Comparison of ENCODE assay signal across 8 cellular contexts in the genomic region with DNA sequence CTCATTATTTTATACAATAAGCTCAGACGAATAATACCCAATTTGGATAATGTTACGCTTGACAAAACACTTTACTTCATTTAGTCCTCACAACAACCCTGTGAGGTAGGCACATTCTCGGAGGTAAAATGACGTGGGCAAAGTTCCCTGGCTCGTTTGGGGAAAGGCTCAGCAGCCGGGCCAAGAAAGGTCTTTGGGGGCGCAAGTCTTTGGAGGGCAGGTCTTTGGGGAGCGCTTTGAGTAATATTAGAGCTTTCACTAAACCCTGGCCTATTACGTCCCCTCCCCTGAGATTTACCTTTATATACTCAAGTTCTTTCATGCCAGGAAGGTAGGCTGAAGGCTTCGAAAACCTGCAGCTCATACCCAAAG. TPM values are rescaled to one million over a fixed set of nuclear protein-coding genes. Genes with fewer than 3 reads are reported as not detected.
A peak's percentile ranks its signal among the peaks of the same experiment; 100 is the strongest.
DNase-seq lines count a peak whose midpoint lies in the region; ATAC-seq and TF ChIP-seq lines count a peak whose summit lies in the region.

No MANE protein-coding gene starts in this region.

- CTCF ChIA-PET in activated naive CD4-positive, alpha-beta T cell treated with anti-CD3 and anti-CD28 coated beads for 36 hours (lab: Charles Lee), result interaction anchor here (0.9 to 1.4 kb wide), 2 partner anchors 18 to 676 kb away, joined by 3 read pairs; no protein-coding TSS in a partner anchor

- no peaks in the 10 kb centered on the region for H3K9me3 ChIP-seq in T-helper 17 cell (ENCODE audit: control insufficient read depth, low read length, poor library complexity, severe bottlenecking)

- H3K4me3 Mint-ChIP-seq in activated naive CD4-positive, alpha-beta T cell treated with anti-CD3 and anti-CD28 coated beads for 36 hours, result peak overlapping the region; percentile 96
- H3K4me3 Mint-ChIP-seq in T-helper 17 cell (peak overlapping the region; percentile 95), progenitor cell of endocrine pancreas (ENCODE audit: low read depth) (peak overlapping the region; percentile 97)

- no peaks in the 10 kb centered on the region for H3K27me3 Mint-ChIP-seq in activated naive CD4-positive, alpha-beta T cell treated with anti-CD3 and anti-CD28 coated beads for 36 hours (ENCODE audit: low read depth)
- H3K27me3 Mint-ChIP-seq in T-helper 17 cell, result no peaks in the 10 kb centered on the region
- H3K27me3 Mint-ChIP-seq in progenitor cell of endocrine pancreas, result no peaks in the 10 kb centered on the region

- H3K9me3 Mint-ChIP-seq in activated naive CD4-positive, alpha-beta T cell treated with anti-CD3 and anti-CD28 coated beads for 36 hours, result no peaks in the 10 kb centered on the region
- no peaks in the 10 kb centered on the region for H3K9me3 Mint-ChIP-seq in progenitor cell of endocrine pancreas (ENCODE audit: low read depth)

- intact Hi-C loops in activated naive CD4-positive, alpha-beta T cell treated with anti-CD3 and anti-CD28 coated beads for 36 hours (cut with micrococcal nuclease), result loop anchor here (1.0 to 5.0 kb wide), 6 partner anchors 13 to 523 kb away; partner anchors contain the start of gene FOSL2

- H3K4me3 ChIP-seq in fibroblast of pulmonary artery (replicated peaks; ENCODE audit: low read depth, low read length), result peak overlapping the region; percentile 79

- no peak for ATAC-seq in T-helper 17 cell

- TF ChIP-seq CTCF in fibroblast of pulmonary artery (IDR thresholded peaks at IDR 0.05; ENCODE audit: low read length, missing control alignments), result no peak
- TF ChIP-seq CTCF in progenitor cell of endocrine pancreas (IDR thresholded peaks at IDR 0.05; ENCODE audit: unreplicated experiment), result no peak
- no peak for TF ChIP-seq CTCF in GM20000 (IDR thresholded peaks at IDR 0.05; ENCODE audit: extremely low read depth, missing control alignments)

- H3K36me3 Mint-ChIP-seq in activated naive CD4-positive, alpha-beta T cell treated with anti-CD3 and anti-CD28 coated beads for 36 hours (ENCODE audit: low read depth), result peaks cover 14% of the 10 kb centered on the region
- H3K36me3 Mint-ChIP-seq in T-helper 17 cell (ENCODE audit: low read depth), result no peaks in the 10 kb centered on the region
- H3K36me3 Mint-ChIP-seq in progenitor cell of endocrine pancreas (ENCODE audit: insufficient read depth), result no peaks in the 10 kb centered on the region

- peaks cover 46% of the 10 kb centered on the region for H3K4me1 Mint-ChIP-seq in activated naive CD4-positive, alpha-beta T cell treated with anti-CD3 and anti-CD28 coated beads for 36 hours (ENCODE audit: low read depth)
- H3K4me1 Mint-ChIP-seq in T-helper 17 cell (peaks cover 40% of the 10 kb centered on the region), progenitor cell of endocrine pancreas (ENCODE audit: low read depth) (peaks cover 6% of the 10 kb centered on the region)

- peak overlapping the region; percentile 97 for H3K27ac Mint-ChIP-seq in activated naive CD4-positive, alpha-beta T cell treated with anti-CD3 and anti-CD28 coated beads for 36 hours
- H3K27ac Mint-ChIP-seq in T-helper 17 cell, result peak overlapping the region; percentile 98
- H3K27ac Mint-ChIP-seq in progenitor cell of endocrine pancreas, result peak overlapping the region; percentile 100

- DNase-seq in activated naive CD4-positive, alpha-beta T cell treated with anti-CD3 and anti-CD28 coated beads for 36 hours, result peak; percentile 22
- no peak for DNase-seq in activated naive CD4-positive, alpha-beta T cell treated with anti-CD3 and anti-CD28 coated beads, Interleukin-2, amount 50 U/mL, for 16 hours
- DNase-seq in T-helper 17 cell, result no peak
- peak; percentile 29 for DNase-seq in fibroblast of pulmonary artery (ENCODE audit: low read depth)
- no peak for DNase-seq in progenitor cell of endocrine pancreas (ENCODE audit: low spot score, unreplicated experiment)
- DNase-seq in HCEC 1CT, result no peak
- no peak for DNase-seq in GM20000 (ENCODE audit: low spot score)
- no peak for DNase-seq in NCI-H2029 treated with DMSO at 0.1 percent for 48 hours (lab: John Stamatoyannopoulos, UW)

RNA-seq across cellular contexts. Expression of gene RBKS, which starts 0.4 kb away (rescaled TPM):
- 1 to 10 TPM; 1.1 to 1.2 TPM for total RNA-seq in activated naive CD4-positive, alpha-beta T cell treated with anti-CD3 and anti-CD28 coated beads for 36 hours
- total RNA-seq in T-helper 17 cell (1 to 10 TPM; 7.0 to 8.2 TPM), progenitor cell of endocrine pancreas (5.0 and 5.4 TPM in 2 replicates)

RNA-seq across cellular contexts. Expression of gene BABAM2, which starts 0.8 kb away (rescaled TPM):
- total RNA-seq in activated naive CD4-positive, alpha-beta T cell treated with anti-CD3 and anti-CD28 coated beads for 36 hours, result 10 to 100 TPM; 41.8 to 47.2 TPM
- total RNA-seq in T-helper 17 cell (10 to 100 TPM; 44.8 to 46.0 TPM), progenitor cell of endocrine pancreas (37.1 and 37.6 TPM in 2 replicates)

Comparison
In these comparisons a context has a peak if more than half of its experiments do, and no peak if none do; other contexts are left out.
1. DNase-seq: peak in activated naive CD4-positive, alpha-beta T cell treated with anti-CD3 and anti-CD28 coated beads for 36 hours (single experiment) and fibroblast of pulmonary artery (single experiment); none in activated naive CD4-positive, alpha-beta T cell treated with anti-CD3 and anti-CD28 coated beads, Interleukin-2, amount 50 U/mL, for 16 hours (single experiment), T-helper 17 cell (0 of 3), progenitor cell of endocrine pancreas (single experiment), HCEC 1CT (single experiment), GM20000 (single experiment) and NCI-H2029 treated with DMSO at 0.1 percent for 48 hours (single experiment).
2. Peak in every context shown above with its lines, with median percentiles within 50 percentile points of each other: H3K27ac Mint-ChIP-seq and H3K4me3 Mint-ChIP-seq.